ENCODE assay signal across 20 cellular contexts in genomic region chr4:152264106-152264505, GRCh38.
"Had no signal": no experiment of that assay in that cellular context is flagged by ENCODE, and none has a peak within 500 bp of the region (broad histone marks: within the 10 kb centered on the region; RNA-seq: fewer than 3 reads in every experiment).

No MANE protein-coding gene starts in this region.

- H2AFZ ChIP-seq: hepatocyte had no signal

- H3K4me3 Mint-ChIP-seq: endodermal cell, naive B cell, type B pancreatic cell had no signal

- DNase-seq: colonic mucosa; dermis blood vessel endothelial cell; endodermal cell; head of caudate nucleus; left colon; left ventricle myocardium superior; mesendoderm; naive B cell; occipital lobe; pancreas; right cardiac atrium; small intestine; stimulated activated CD4-positive, alpha-beta T cell treated with anti-CD3 and anti-CD28 coated beads, Interleukin-2, amount 100 ng/mL, for 48 hours; stimulated activated naive CD4-positive, alpha-beta T cell treated with Interleukin-2 at 50 U/mL for 16 hours had no signal

- H3K4me1 Mint-ChIP-seq: endodermal cell had no signal

- H3K27ac Mint-ChIP-seq: endodermal cell, naive B cell, nephron, progenitor cell of endocrine pancreas had no signal

- ATAC-seq: esophagus mucosa, left colon, left ventricle myocardium superior, pancreas had no signal

- H3K27me3 ChIP-seq: colonic mucosa, hepatocyte, pancreas had no signal

- H3K27ac ChIP-seq: colonic mucosa, pancreas had no signal

- H3K79me2 ChIP-seq: hepatocyte had no signal

- H3K4me3 ChIP-seq: colonic mucosa, hepatocyte, lung, pancreas had no signal

- H3K36me3 ChIP-seq: colonic mucosa, pancreas had no signal

- H3K9me3 ChIP-seq: colonic mucosa, pancreas had no signal

- H3K4me1 ChIP-seq: colonic mucosa, pancreas had no signal
